27 cellular contexts compared by ENCODE assay signal in the genomic region with DNA sequence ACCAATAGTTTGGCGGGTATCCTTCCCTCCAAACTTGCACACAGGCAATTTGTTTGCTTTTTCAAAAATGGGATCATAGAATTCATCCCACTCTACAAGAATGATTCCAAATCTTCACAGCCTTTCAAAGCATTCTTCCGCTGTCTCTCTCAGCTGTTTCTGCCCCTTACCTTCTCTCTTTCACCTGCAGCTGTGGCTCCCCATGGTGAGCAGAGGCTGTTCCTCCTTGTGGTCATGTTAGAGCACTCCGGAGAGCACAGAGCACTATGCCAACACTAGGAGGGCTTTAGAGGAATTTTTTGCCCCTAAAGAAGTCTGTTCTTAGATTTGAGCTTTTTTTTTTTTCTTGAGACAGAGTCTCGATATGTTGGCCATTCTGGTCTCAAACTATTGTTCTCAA.
"Had no signal": no experiment of that assay in that cellular context is flagged by ENCODE, and none has a peak within 500 bp of the region (broad histone marks: within the 10 kb centered on the region; RNA-seq: fewer than 3 reads in every experiment).

No MANE protein-coding gene starts in this region.

- H3K4me1 Mint-ChIP-seq: activated CD4-positive, alpha-beta T cell treated with anti-CD3 and anti-CD28 coated beads, Interleukin-2, amount 10 ng/mL, durations not matched to agents 24 days and 14 days; natural killer cell had no signal

- H3K27ac Mint-ChIP-seq: activated CD4-positive, alpha-beta memory T cell treated with anti-CD3 and anti-CD28 coated beads for 36 hours; activated CD4-positive, alpha-beta T cell treated with anti-CD3 and anti-CD28 coated beads, Interleukin-2, amount 10 ng/mL, durations not matched to agents 24 days and 14 days; activated T-cell treated with anti-CD3 and anti-CD28 coated beads, Interleukin-2, amount 50 U/mL, for 24 hours; effector memory CD8-positive, alpha-beta T cell; natural killer cell; stimulated activated naive B cell treated with anti-CD40 and anti-IgM and Interleukin-4, amounts not matched to agents 10 μg/mL and 1 μg/mL and 100 μg/mL, for 72 hours had no signal

- H3K27me3 Mint-ChIP-seq: activated CD4-positive, alpha-beta memory T cell treated with anti-CD3 and anti-CD28 coated beads for 36 hours; activated CD4-positive, alpha-beta T cell treated with anti-CD3 and anti-CD28 coated beads, Interleukin-2, amount 10 ng/mL, durations not matched to agents 24 days and 14 days; activated T-cell treated with anti-CD3 and anti-CD28 coated beads, Interleukin-2, amount 50 U/mL, for 24 hours; effector memory CD8-positive, alpha-beta T cell; stimulated activated naive B cell treated with anti-CD40 and anti-IgM and Interleukin-4, amounts not matched to agents 10 μg/mL and 1 μg/mL and 100 μg/mL, for 72 hours had no signal

- H3K9me3 ChIP-seq: left ventricle myocardium inferior, stomach, thyroid gland, upper lobe of left lung, vagina had no signal

- H3K4me1 ChIP-seq: thyroid gland, upper lobe of left lung had no signal

- DNase-seq: activated CD4-positive, alpha-beta memory T cell treated with anti-CD3 and anti-CD28 coated beads for 36 hours; activated CD4-positive, alpha-beta T cell treated with anti-CD3 and anti-CD28 coated beads, Interleukin-2, amount 10 ng/mL, durations not matched to agents 24 days and 14 days; activated CD4-positive, CD25-positive, alpha-beta regulatory T cell treated with anti-CD3 and anti-CD28 coated beads, Interleukin-2, amount 50 U/mL, for 72 hours; activated CD8-positive, alpha-beta memory T cell treated with anti-CD3 and anti-CD28 coated beads, Interleukin-2, amount 50 U/mL, for 48 hours; activated gamma-delta T cell treated with Interleukin-2 at 50 U/mL for 16 hours; activated naive CD4-positive, alpha-beta T cell treated with anti-CD3 and anti-CD28 coated beads, Interleukin-2, amount 50 U/mL, for 16 hours; activated T-cell treated with anti-CD3 and anti-CD28 coated beads, Interleukin-2, amount 50 U/mL, for 24 hours; amniotic stem cell; brain microvascular endothelial cell; cortex of kidney; effector memory CD8-positive, alpha-beta T cell; head of caudate nucleus; hypothalamus; left ventricle myocardium inferior; mesendoderm; natural killer cell; posterior cingulate gyrus; stimulated activated CD4-positive, alpha-beta T cell treated with anti-CD3 and anti-CD28 coated beads, Interleukin-15, amount 100 ng/mL, for 24 hours; stimulated activated CD4-positive, alpha-beta T cell treated with anti-CD3 and anti-CD28 coated beads, Interleukin-2, amount 100 ng/mL, for 24 hours; stimulated activated naive B cell treated with anti-CD40 and anti-IgM and Interleukin-4, amounts not matched to agents 10 μg/mL and 1 μg/mL and 100 μg/mL, for 72 hours; stomach; T1000; thyroid gland; upper lobe of left lung; WERI-Rb-1 had no signal

- H3K27me3 ChIP-seq: brain microvascular endothelial cell, stomach, thyroid gland, upper lobe of left lung, vagina had no signal

- H3K36me3 ChIP-seq: brain microvascular endothelial cell, left ventricle myocardium inferior, thyroid gland, upper lobe of left lung, vagina had no signal

- H3K4me3 Mint-ChIP-seq: activated CD4-positive, alpha-beta memory T cell treated with anti-CD3 and anti-CD28 coated beads for 36 hours; activated CD4-positive, alpha-beta T cell treated with anti-CD3 and anti-CD28 coated beads, Interleukin-2, amount 10 ng/mL, durations not matched to agents 24 days and 14 days; activated T-cell treated with anti-CD3 and anti-CD28 coated beads, Interleukin-2, amount 50 U/mL, for 24 hours; effector memory CD8-positive, alpha-beta T cell; natural killer cell; stimulated activated naive B cell treated with anti-CD40 and anti-IgM and Interleukin-4, amounts not matched to agents 10 μg/mL and 1 μg/mL and 100 μg/mL, for 72 hours had no signal

- H3K4me3 ChIP-seq: left ventricle myocardium inferior, lung, stomach, thyroid gland, upper lobe of left lung, vagina had no signal

- H3K36me3 Mint-ChIP-seq: natural killer cell had no signal

- H3K27ac ChIP-seq: brain microvascular endothelial cell, stomach, thyroid gland, upper lobe of left lung, vagina, WERI-Rb-1 had no signal

- H3K9me3 Mint-ChIP-seq: activated CD4-positive, alpha-beta memory T cell treated with anti-CD3 and anti-CD28 coated beads for 36 hours; activated CD4-positive, alpha-beta T cell treated with anti-CD3 and anti-CD28 coated beads, Interleukin-2, amount 10 ng/mL, durations not matched to agents 24 days and 14 days; activated T-cell treated with anti-CD3 and anti-CD28 coated beads, Interleukin-2, amount 50 U/mL, for 24 hours; effector memory CD8-positive, alpha-beta T cell; natural killer cell; stimulated activated naive B cell treated with anti-CD40 and anti-IgM and Interleukin-4, amounts not matched to agents 10 μg/mL and 1 μg/mL and 100 μg/mL, for 72 hours had no signal
